ENCODE assay signal across 9 cellular contexts in the genomic region with DNA sequence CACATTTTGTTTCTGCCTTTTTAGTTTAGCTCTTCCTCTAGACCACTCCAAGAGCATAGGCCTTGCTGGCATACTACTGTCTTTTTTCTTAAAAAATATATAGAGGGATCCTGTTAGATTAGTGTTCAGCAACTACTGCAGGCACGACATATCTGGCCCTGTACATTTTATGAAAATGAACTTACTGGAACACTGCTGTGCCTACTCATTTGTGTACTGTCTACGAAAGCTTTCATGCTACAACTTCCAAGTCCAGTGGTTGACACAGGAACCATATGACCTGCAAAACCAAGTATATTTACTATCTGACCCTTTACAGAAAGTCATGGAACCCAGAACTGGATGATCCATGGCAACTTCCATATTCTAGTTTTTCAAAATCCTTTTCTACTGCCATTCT.
"Had no signal": no experiment of that assay in that cellular context is flagged by ENCODE, and none has a peak within 500 bp of the region (broad histone marks: within the 10 kb centered on the region; RNA-seq: fewer than 3 reads in every experiment).

No MANE protein-coding gene starts in this region.

- ATAC-seq: GM23338, HCT116 had no signal

- H3K4me1 Mint-ChIP-seq: GM23338, H9 had no signal

- H3K4me1 ChIP-seq: HAP-1 had no signal

- H3K9me3 ChIP-seq: HAP-1 had no signal

- H3K9me3 Mint-ChIP-seq: GM23338, H9 had no signal

- H3K4me3 Mint-ChIP-seq: GM23338, H9, HFFc6 had no signal

- H3K27ac ChIP-seq: GM23248 had no signal

- H3K4me3 ChIP-seq: GM23248, GM23338, HAP-1 had no signal

- H3K27ac Mint-ChIP-seq: GM23338, H9, HFFc6 had no signal

- DNase-seq: GM23248, GOT3, H7, H9, HCEC 1CT, HFFc6 had no signal
